In the genomic region with DNA sequence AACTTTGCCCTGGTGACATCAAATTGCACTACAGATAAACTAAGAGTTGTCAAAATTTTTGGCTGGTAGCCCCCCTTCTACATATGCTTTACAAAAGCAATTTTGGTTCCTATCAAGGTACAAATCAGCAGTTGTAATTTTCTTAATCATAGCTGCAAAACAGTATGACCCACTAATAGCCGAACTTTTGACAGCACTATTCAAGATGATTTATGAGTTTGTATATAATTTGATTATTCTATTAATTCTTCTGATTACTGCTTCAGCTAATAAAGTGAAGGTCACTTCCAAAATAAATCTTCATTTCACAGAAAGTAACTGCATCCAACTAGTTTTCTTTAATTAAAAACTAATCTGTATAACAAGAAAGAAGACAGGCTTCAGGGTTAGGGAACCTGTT, we compare ENCODE assay signal across 25 cellular contexts.
DNase-seq lines count a peak whose midpoint lies in the region; ATAC-seq, FAIRE-seq and TF ChIP-seq lines count a peak whose summit lies in the region.
"Had no signal": no experiment of that assay in that cellular context is flagged by ENCODE, and none has a peak within 500 bp of the region (broad histone marks: within the 10 kb centered on the region; RNA-seq: fewer than 3 reads in every experiment).

No MANE protein-coding gene starts in this region.

- H3K4me1 Mint-ChIP-seq in mesothelial cell of epicardium: peaks cover 51% of the 10 kb centered on the region

- H3K4me1 ChIP-seq in SK-N-SH (ENCODE audit: control insufficient read depth in 1 of 2, insufficient read depth in 2 of 2, low read depth in 1 of 2, low read length in 1 of 2) (no peaks in the 10 kb centered on the region), pancreas (no peaks in the 10 kb centered on the region)
- H3K4me1 ChIP-seq: A549, BE2C, BLaER1 had no signal

- no peaks in the 10 kb centered on the region for H3K36me3 ChIP-seq in SK-N-SH (replicated peaks in 1 of 2; ENCODE audit: control insufficient read depth in 1 of 2, insufficient read depth in 2 of 2, low read length in 1 of 2)
- no peaks in the 10 kb centered on the region for H3K36me3 ChIP-seq in pancreas
- H3K36me3 ChIP-seq: BE2C, BLaER1 had no signal

- POLR2A ChIA-PET in SK-N-SH (lab: Yijun Ruan, JAX): no interaction called here

- no peak for TF ChIP-seq EP300 in SK-N-SH (IDR thresholded peaks at IDR 0.05; ENCODE audit: borderline replicate concordance in 1 of 2, low read depth in 1 of 2, low read length in 1 of 2)

- H3K9me3 ChIP-seq in SK-N-SH: no peaks in the 10 kb centered on the region
- no peaks in the 10 kb centered on the region for H3K9me3 ChIP-seq in pancreas
- H3K9me3 ChIP-seq: A549, BE2C, BLaER1 had no signal

- no peaks in the 10 kb centered on the region for H3K9me3 Mint-ChIP-seq in mesothelial cell of epicardium
- H3K9me3 Mint-ChIP-seq: CD8-positive, alpha-beta memory T cell had no signal

- peaks cover 5% of the 10 kb centered on the region; the same call in 1 of the 2 replicates for H4K20me1 ChIP-seq in SK-N-SH (ENCODE audit: insufficient read depth)

- no peak overlapping the region for H3K4me2 ChIP-seq in SK-N-SH
- H3K4me2 ChIP-seq: A549, BLaER1 had no signal

- FAIRE-seq in pancreas (lab: Jason Lieb, UNC): peak; percentile 68
- FAIRE-seq: A549, GM12878, GM12892 had no signal

- no peaks in the 10 kb centered on the region for H3K9me2 ChIP-seq in SK-N-SH

- ATAC-seq in SK-N-SH treated with all-trans-retinoic acid at 6 μM for 48 hours (no peak), pancreas (no peak)
- ATAC-seq: A549, GM12878 had no signal

- H3K27ac Mint-ChIP-seq in mesothelial cell of epicardium: peak overlapping the region; percentile 76
- H3K27ac Mint-ChIP-seq: CD14-positive monocyte; CD4-positive, alpha-beta memory T cell; CD4-positive, CD25-positive, alpha-beta regulatory T cell; CD8-positive, alpha-beta memory T cell had no signal

- CTCF ChIA-PET in SK-N-SH (lab: Yijun Ruan, JAX): no interaction called here

- no peak overlapping the region for H3K4me3 ChIP-seq in SK-N-SH (ENCODE audit: low read depth in 2 of 2, low read length in 1 of 2)
- no peak overlapping the region for H3K4me3 ChIP-seq in pancreas
- H3K4me3 ChIP-seq: A549, BLaER1, GM12878 had no signal

- H3K27me3 ChIP-seq in SK-N-SH (ENCODE audit: insufficient read depth) (no peaks in the 10 kb centered on the region), pancreas (no peaks in the 10 kb centered on the region)
- H3K27me3 ChIP-seq: BE2C had no signal

- 38% methylated on average over 1 of the region's 1 CpG for WGBS in SK-N-SH (ENCODE audit: low lambda C conversion rate)
- 41 to 46% methylated on average over 1 of the region's 1 CpG for WGBS in pancreas, 2 donors

- peaks cover 8% of the 10 kb centered on the region for H3K36me3 Mint-ChIP-seq in mesothelial cell of epicardium
- H3K36me3 Mint-ChIP-seq: CD4-positive, CD25-positive, alpha-beta regulatory T cell had no signal

- no peak for TF ChIP-seq RAD21 in SK-N-SH (IDR thresholded peaks at IDR 0.05; ENCODE audit: low read length)

- intact Hi-C loops in pancreas (cut with DNase I): no loop called here

- no peak overlapping the region for H2AFZ ChIP-seq in SK-N-SH (ENCODE audit: low read depth)

- no peak overlapping the region for H3K9ac ChIP-seq in SK-N-SH
- H3K9ac ChIP-seq: BLaER1 had no signal

- DNase-seq in SK-N-SH: no peak
- DNase-seq in mesothelial cell of epicardium (ENCODE audit: low spot score in 2 of 2, unreplicated experiment in 2 of 2): no peak
- no peak for DNase-seq in pancreas
- DNase-seq in ACHN: no peak
- DNase-seq in GM20000 (ENCODE audit: low spot score): no peak
- DNase-seq: BE2C; C1 segment of cervical spinal cord; CD4-positive, alpha-beta memory T cell; CD4-positive, CD25-positive, alpha-beta regulatory T cell; CD8-positive, alpha-beta memory T cell; COR-L47; DMS 273 treated with DMSO at 0.1 percent for 48 hours; DMS153; DMS53; DMS79; DND-41; EL; GDM1 had no signal

- no peaks in the 10 kb centered on the region for H3K27me3 Mint-ChIP-seq in mesothelial cell of epicardium (ENCODE audit: low read depth)
- H3K27me3 Mint-ChIP-seq: CD4-positive, alpha-beta memory T cell; CD4-positive, CD25-positive, alpha-beta regulatory T cell had no signal

- no peaks in the 10 kb centered on the region for H3F3A ChIP-seq in SK-N-SH (replicated peaks; ENCODE audit: insufficient read depth)

- in situ Hi-C loops in ACHN (cut with HindIII; ENCODE audit: low pct_ligation_motif_present, low pct_unique_long_range_greater_than_20kb, low sequenced_read_pairs): no loop called here

- H3K4me3 Mint-ChIP-seq in mesothelial cell of epicardium: no peak overlapping the region
- H3K4me3 Mint-ChIP-seq: CD14-positive monocyte; CD4-positive, alpha-beta memory T cell; CD4-positive, CD25-positive, alpha-beta regulatory T cell; CD8-positive, alpha-beta memory T cell had no signal

- H3K27ac ChIP-seq in SK-N-SH (ENCODE audit: low read depth in 2 of 2, low read length in 1 of 2) (no peak overlapping the region), pancreas (no peak overlapping the region)
- H3K27ac ChIP-seq: 22Rv1, A549, BLaER1 had no signal

- no peaks in the 10 kb centered on the region for H3K79me2 ChIP-seq in SK-N-SH (ENCODE audit: insufficient read depth)

- TF ChIP-seq CTCF in SK-N-SH (IDR thresholded peaks at IDR 0.05) (no peak), mesothelial cell of epicardium (IDR thresholded peaks at IDR 0.05; ENCODE audit: unreplicated experiment) (no peak), pancreas (IDR thresholded peaks at IDR 0.05) (no peak), GM20000 (IDR thresholded peaks at IDR 0.05; ENCODE audit: extremely low read depth, missing control alignments) (no peak)

TF ChIP-seq in SK-N-SH treated with all-trans-retinoic acid at 6 μM for 48 hours, 23 proteins besides CTCF, POLR2A, EP300 and RAD21 (continues in another document):
- TF ChIP-seq, protein P1, sequence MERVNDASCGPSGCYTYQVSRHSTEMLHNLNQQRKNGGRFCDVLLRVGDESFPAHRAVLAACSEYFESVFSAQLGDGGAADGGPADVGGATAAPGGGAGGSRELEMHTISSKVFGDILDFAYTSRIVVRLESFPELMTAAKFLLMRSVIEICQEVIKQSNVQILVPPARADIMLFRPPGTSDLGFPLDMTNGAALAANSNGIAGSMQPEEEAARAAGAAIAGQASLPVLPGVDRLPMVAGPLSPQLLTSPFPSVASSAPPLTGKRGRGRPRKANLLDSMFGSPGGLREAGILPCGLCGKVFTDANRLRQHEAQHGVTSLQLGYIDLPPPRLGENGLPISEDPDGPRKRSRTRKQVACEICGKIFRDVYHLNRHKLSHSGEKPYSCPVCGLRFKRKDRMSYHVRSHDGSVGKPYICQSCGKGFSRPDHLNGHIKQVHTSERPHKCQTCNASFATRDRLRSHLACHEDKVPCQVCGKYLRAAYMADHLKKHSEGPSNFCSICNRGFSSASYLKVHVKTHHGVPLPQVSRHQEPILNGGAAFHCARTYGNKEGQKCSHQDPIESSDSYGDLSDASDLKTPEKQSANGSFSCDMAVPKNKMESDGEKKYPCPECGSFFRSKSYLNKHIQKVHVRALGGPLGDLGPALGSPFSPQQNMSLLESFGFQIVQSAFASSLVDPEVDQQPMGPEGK (CRISPR knock-in tag; IDR thresholded peaks at IDR 0.05; ENCODE audit: borderline replicate concordance): no peak
- TF ChIP-seq ZFP30 (CRISPR knock-in tag; IDR thresholded peaks at IDR 0.05) (no peak), OSR1 (CRISPR knock-in tag; IDR thresholded peaks at IDR 0.05) (no peak)
- TF ChIP-seq, protein P2, sequence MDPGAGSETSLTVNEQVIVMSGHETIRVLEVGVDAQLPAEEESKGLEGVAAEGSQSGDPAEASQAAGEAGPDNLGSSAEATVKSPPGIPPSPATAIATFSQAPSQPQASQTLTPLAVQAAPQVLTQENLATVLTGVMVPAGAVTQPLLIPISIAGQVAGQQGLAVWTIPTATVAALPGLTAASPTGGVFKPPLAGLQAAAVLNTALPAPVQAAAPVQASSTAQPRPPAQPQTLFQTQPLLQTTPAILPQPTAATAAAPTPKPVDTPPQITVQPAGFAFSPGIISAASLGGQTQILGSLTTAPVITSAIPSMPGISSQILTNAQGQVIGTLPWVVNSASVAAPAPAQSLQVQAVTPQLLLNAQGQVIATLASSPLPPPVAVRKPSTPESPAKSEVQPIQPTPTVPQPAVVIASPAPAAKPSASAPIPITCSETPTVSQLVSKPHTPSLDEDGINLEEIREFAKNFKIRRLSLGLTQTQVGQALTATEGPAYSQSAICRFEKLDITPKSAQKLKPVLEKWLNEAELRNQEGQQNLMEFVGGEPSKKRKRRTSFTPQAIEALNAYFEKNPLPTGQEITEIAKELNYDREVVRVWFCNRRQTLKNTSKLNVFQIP (CRISPR knock-in tag; IDR thresholded peaks at IDR 0.05; ENCODE audit: borderline replicate concordance, low read depth): no peak

TF ChIP-seq in SK-N-SH, 30 proteins besides CTCF, POLR2A, EP300 and RAD21 (continues in another document):
- TF ChIP-seq TAF1 (IDR thresholded peaks at IDR 0.05; ENCODE audit: borderline replicate concordance, low read depth, low read length) (no peak), FOXM1 (IDR thresholded peaks at IDR 0.05; ENCODE audit: low read depth) (no peak), FOSL2 (IDR thresholded peaks at IDR 0.05; ENCODE audit: borderline replicate concordance, low read depth) (no peak), TEAD4 (IDR thresholded peaks at IDR 0.05; ENCODE audit: borderline replicate concordance, insufficient read depth) (no peak)
- TF ChIP-seq, protein P3, sequence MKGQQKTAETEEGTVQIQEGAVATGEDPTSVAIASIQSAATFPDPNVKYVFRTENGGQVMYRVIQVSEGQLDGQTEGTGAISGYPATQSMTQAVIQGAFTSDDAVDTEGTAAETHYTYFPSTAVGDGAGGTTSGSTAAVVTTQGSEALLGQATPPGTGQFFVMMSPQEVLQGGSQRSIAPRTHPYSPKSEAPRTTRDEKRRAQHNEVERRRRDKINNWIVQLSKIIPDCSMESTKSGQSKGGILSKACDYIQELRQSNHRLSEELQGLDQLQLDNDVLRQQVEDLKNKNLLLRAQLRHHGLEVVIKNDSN (IDR thresholded peaks at IDR 0.05; ENCODE audit: borderline replicate concordance, low read depth): no peak
